ENCODE assay signal across 26 cellular contexts in genomic region chr5:16483361-16483760, GRCh38. TPM values are rescaled to one million over a fixed set of nuclear protein-coding genes. Genes with fewer than 3 reads are reported as not detected.
DNase-seq lines count a peak whose midpoint lies in the region; TF ChIP-seq lines count a peak whose summit lies in the region.
"Had no signal": no experiment of that assay in that cellular context is flagged by ENCODE, and none has a peak within 500 bp of the region (broad histone marks: within the 10 kb centered on the region; RNA-seq: fewer than 3 reads in every experiment).

No MANE protein-coding gene starts in this region.

- no peak overlapping the region for H3K27ac Mint-ChIP-seq in endothelial cell (ENCODE audit: unreplicated experiment)
- H3K27ac Mint-ChIP-seq: activated T-cell treated with anti-CD3 and anti-CD28 coated beads, Interleukin-2, amount 50 U/mL, for 24 hours; neural progenitor cell; stimulated activated naive CD8-positive, alpha-beta T cell treated with anti-CD3 and anti-CD28 coated beads, Interleukin-15, amount 100 ng/mL, for 72 hours; T-helper 2 cell treated with Interferon-gamma antibody and Interleukin-4, amounts not matched to agents 5 μg/mL and 100 μg/mL, for 36 hours had no signal

- intact Hi-C loops in transverse colon (cut with DNase I; ENCODE audit: low total_unique reads), result no loop called here

- H3K9me3 ChIP-seq in transverse colon, result no peaks in the 10 kb centered on the region
- H3K9me3 ChIP-seq: adrenal gland, HAP-1, sigmoid colon, thyroid gland had no signal

- peaks cover 3% of the 10 kb centered on the region for H3K27me3 Mint-ChIP-seq in endothelial cell (ENCODE audit: unreplicated experiment)
- H3K27me3 Mint-ChIP-seq: activated T-cell treated with anti-CD3 and anti-CD28 coated beads, Interleukin-2, amount 50 U/mL, for 24 hours; stimulated activated naive CD8-positive, alpha-beta T cell treated with anti-CD3 and anti-CD28 coated beads, Interleukin-15, amount 100 ng/mL, for 72 hours had no signal

- DNase-seq in DMS153 (lab: John Stamatoyannopoulos, UW) (peak; percentile 22), DMS153 treated with DMSO at 0.1 percent for 48 hours (lab: John Stamatoyannopoulos, UW; ENCODE audit: unreplicated experiment) (no peak), NCI-H69 (lab: John Stamatoyannopoulos, UW) (peak; percentile 96), epithelial cell of prostate (ENCODE audit: low read depth, low spot score) (no peak), transverse colon (no peak), endothelial cell (ENCODE audit: low spot score) (no peak), HPDE6-E6E7 (ENCODE audit: extremely low spot score) (no peak), NCI-H1930 (lab: John Stamatoyannopoulos, UW) (no peak)
- DNase-seq: activated CD4-positive, alpha-beta T cell treated with anti-CD3 and anti-CD28 coated beads for 48 hours; activated T-cell treated with anti-CD3 and anti-CD28 coated beads, Interleukin-2, amount 50 U/mL, for 24 hours; adrenal gland; AML-193; brain microvascular endothelial cell; islet precursor cell; Kasumi-1; NCI-H1048; NCI-H2081 treated with DMSO at 0.1 percent for 48 hours; sigmoid colon; stimulated activated naive CD8-positive, alpha-beta T cell treated with anti-CD3 and anti-CD28 coated beads, Interleukin-15, amount 100 ng/mL, for 72 hours; thyroid gland had no signal

- H3K9me3 Mint-ChIP-seq in endothelial cell (ENCODE audit: unreplicated experiment), result no peaks in the 10 kb centered on the region
- H3K9me3 Mint-ChIP-seq: activated T-cell treated with anti-CD3 and anti-CD28 coated beads, Interleukin-2, amount 50 U/mL, for 24 hours; neural progenitor cell; stimulated activated naive CD8-positive, alpha-beta T cell treated with anti-CD3 and anti-CD28 coated beads, Interleukin-15, amount 100 ng/mL, for 72 hours; T-helper 2 cell treated with Interferon-gamma antibody and Interleukin-4, amounts not matched to agents 5 μg/mL and 100 μg/mL, for 36 hours had no signal

- in situ Hi-C loops in transverse colon (cut with MboI; ENCODE audit: low pct_ligation_motif_present in 1 of 4, low pct_unique_long_range_greater_than_20kb in 1 of 4, low sequenced_read_pairs in 3 of 4), result loop anchor here in 3 of 4 donors (10.0 to 25.0 kb wide), 3 partner anchors 179 to 704 kb away; no protein-coding TSS in a partner anchor

- no peaks in the 10 kb centered on the region for H3K4me1 Mint-ChIP-seq in endothelial cell (ENCODE audit: unreplicated experiment)
- H3K4me1 Mint-ChIP-seq: neural progenitor cell had no signal

- no peak overlapping the region for H3K4me3 Mint-ChIP-seq in endothelial cell (ENCODE audit: unreplicated experiment)
- H3K4me3 Mint-ChIP-seq: activated T-cell treated with anti-CD3 and anti-CD28 coated beads, Interleukin-2, amount 50 U/mL, for 24 hours; neural progenitor cell; stimulated activated naive CD8-positive, alpha-beta T cell treated with anti-CD3 and anti-CD28 coated beads, Interleukin-15, amount 100 ng/mL, for 72 hours; T-helper 2 cell treated with Interferon-gamma antibody and Interleukin-4, amounts not matched to agents 5 μg/mL and 100 μg/mL, for 36 hours had no signal

- no peak for TF ChIP-seq POLR2A in transverse colon (IDR thresholded peaks at IDR 0.05)

- no peaks in the 10 kb centered on the region for H3K36me3 Mint-ChIP-seq in endothelial cell (ENCODE audit: low read depth, unreplicated experiment)
- H3K36me3 Mint-ChIP-seq: neural progenitor cell had no signal

- no peaks in the 10 kb centered on the region for H3K27me3 ChIP-seq in transverse colon
- H3K27me3 ChIP-seq: adrenal gland, brain microvascular endothelial cell, neural progenitor cell, sigmoid colon, thyroid gland had no signal

- peaks cover 0 to 54% (median 26%) of the 10 kb centered on the region in 4 donors for H3K4me1 ChIP-seq in transverse colon
- H3K4me1 ChIP-seq: adrenal gland, HAP-1, neural progenitor cell, sigmoid colon, thyroid gland had no signal

- no peaks in the 10 kb centered on the region for H3K36me3 ChIP-seq in transverse colon
- H3K36me3 ChIP-seq: adrenal gland, brain microvascular endothelial cell, HAP-1, neural progenitor cell, sigmoid colon, thyroid gland had no signal

- H3K4me3 ChIP-seq in transverse colon, result no peak overlapping the region
- H3K4me3 ChIP-seq: adrenal gland, HAP-1, neural progenitor cell, sigmoid colon, thyroid gland had no signal

- no peak for TF ChIP-seq CTCF in transverse colon (IDR thresholded peaks at IDR 0.05)
- no peak for TF ChIP-seq CTCF in endothelial cell (IDR thresholded peaks at IDR 0.05; ENCODE audit: unreplicated experiment)

- H3K27ac ChIP-seq in epithelial cell of prostate (peak overlapping the region; percentile 45), transverse colon (peak overlapping the region; percentile 21 to 69 (median 52))
- H3K27ac ChIP-seq: 22Rv1, adrenal gland, brain microvascular endothelial cell, HL-60, neural progenitor cell, sigmoid colon, thyroid gland, VCaP had no signal

- TF ChIP-seq EP300 in transverse colon (IDR thresholded peaks at IDR 0.05; ENCODE audit: low read depth), result no peak

RNA-seq across cellular contexts. Expression of gene ZNF622, which starts 17.8 kb away (rescaled TPM):
- total RNA-seq in transverse colon (100 to 1,000 TPM in 1 of 4 donors, 10 to 100 TPM in 3; 21.3 to 137 (median 48.2) TPM), endothelial cell (ENCODE audit: unreplicated experiment) (25.8 TPM)

Comparison
In these comparisons a context has a peak if more than half of its experiments do, and no peak if none do; other contexts are left out.
1. DNase-seq: peak in DMS153 (single experiment) and NCI-H69 (single experiment); none in DMS153 treated with DMSO at 0.1 percent for 48 hours (single experiment), epithelial cell of prostate (single experiment), transverse colon (single experiment), endothelial cell (single experiment), HPDE6-E6E7 (single experiment) and NCI-H1930 (0 of 2).